Comparison of ENCODE assay signal across 12 cellular contexts in genomic region chr1:8937051-8937450, GRCh38. TPM values are rescaled to one million over a fixed set of nuclear protein-coding genes. Genes with fewer than 3 reads are reported as not detected.
DNase-seq lines count a peak whose midpoint lies in the region; ATAC-seq, FAIRE-seq and TF ChIP-seq lines count a peak whose summit lies in the region.
"Not testable (repeated sequence)": the region's sequence is repeated elsewhere in the genome, so short reads cannot be mapped to it uniquely, and the experiment has no call there.
"Had no signal": no experiment of that assay in that cellular context is flagged by ENCODE, and none has a peak within 500 bp of the region (broad histone marks: within the 10 kb centered on the region; RNA-seq: fewer than 3 reads in every experiment).

No MANE protein-coding gene starts in this region.

- not testable (repeated sequence) for H3K4me3 Mint-ChIP-seq in activated CD4-positive, alpha-beta T cell treated with anti-CD3 and anti-CD28 coated beads, Interleukin-2, amount 10 ng/mL, durations not matched to agents 7 days and 5 days; activated naive CD8-positive, alpha-beta T cell treated with anti-CD3 and anti-CD28 coated beads for 36 hours

- H3K9me3 ChIP-seq in KOPT-K1 (ENCODE audit: insufficient read depth, low read length, poor library complexity, severe bottlenecking); breast epithelium; HepG2 (ENCODE audit: low read length): not testable (repeated sequence)

- peaks cover 15% of the 10 kb centered on the region for H3K9me3 Mint-ChIP-seq in activated CD4-positive, alpha-beta T cell treated with anti-CD3 and anti-CD28 coated beads, Interleukin-2, amount 10 ng/mL, durations not matched to agents 7 days and 5 days
- H3K9me3 Mint-ChIP-seq in activated naive CD8-positive, alpha-beta T cell treated with anti-CD3 and anti-CD28 coated beads for 36 hours, result not testable (repeated sequence)

- TF ChIP-seq POLR2A in breast epithelium (IDR thresholded peaks at IDR 0.05); HepG2 (IDR thresholded peaks at IDR 0.05; ENCODE audit: insufficient read depth in 1 of 2, low read depth in 2 of 2, low read length in 2 of 2): not testable (repeated sequence)

- not testable (repeated sequence) for H3K4me3 ChIP-seq in breast epithelium; HepG2 (replicated peaks in 1 of 3; ENCODE audit: insufficient read depth in 1 of 3, low read depth in 2 of 3, low read length in 3 of 3)

- peaks cover 45% of the 10 kb centered on the region for H3K4me1 Mint-ChIP-seq in activated CD4-positive, alpha-beta T cell treated with anti-CD3 and anti-CD28 coated beads, Interleukin-2, amount 10 ng/mL, durations not matched to agents 7 days and 5 days
- peaks cover 48% of the 10 kb centered on the region for H3K4me1 Mint-ChIP-seq in activated naive CD8-positive, alpha-beta T cell treated with anti-CD3 and anti-CD28 coated beads for 36 hours

- CTCF ChIA-PET in activated CD4-positive, alpha-beta T cell treated with anti-CD3 and anti-CD28 coated beads, Interleukin-2, amount 10 ng/mL, durations not matched to agents 7 days and 5 days (lab: Charles Lee), result interaction anchor here (0.6 to 1.9 kb wide), 8 partner anchors 8 to 305 kb away, joined by 3 to 7 read pairs (median 4); partner anchors contain the start of gene CA6
- CTCF ChIA-PET in HepG2 (lab: Yijun Ruan, JAX; ENCODE audit: low intra/inter-chr PET ratio, low total read pairs), result not testable (repeated sequence)

- H4K20me1 ChIP-seq in HepG2 (ENCODE audit: insufficient read depth, low read length), result not testable (repeated sequence)

- not testable (repeated sequence) for DNase-seq in activated CD4-positive, alpha-beta T cell treated with anti-CD3 and anti-CD28 coated beads, Interleukin-2, amount 10 ng/mL, durations not matched to agents 7 days and 5 days; activated naive CD8-positive, alpha-beta T cell treated with anti-CD3 and anti-CD28 coated beads for 36 hours; HepG2 (ENCODE audit: low spot score)
- peak in 1 of 2 donors; percentile 19 for DNase-seq in breast epithelium (ENCODE audit: low spot score in 2 of 2)
- DNase-seq in posterior vena cava (ENCODE audit: low spot score), result peak; percentile 25

- H3K9ac ChIP-seq in HepG2 (ENCODE audit: insufficient read depth, low read depth, low read length), result not testable (repeated sequence)

- H3K27me3 ChIP-seq in breast epithelium; HepG2 (ENCODE audit: control insufficient read depth in 1 of 2, insufficient read depth in 2 of 2, low read length in 2 of 2): not testable (repeated sequence)

- not testable (repeated sequence) for TF ChIP-seq EP300 in HepG2 (IDR thresholded peaks at IDR 0.05; ENCODE audit: low read depth in 2 of 2, low read length in 2 of 2); HepG2 (CRISPR knock-in tag; IDR thresholded peaks at IDR 0.05; ENCODE audit: borderline replicate concordance)

- H3K4me2 ChIP-seq in HepG2 (ENCODE audit: low read depth, low read length), result not testable (repeated sequence)

- H3K36me3 ChIP-seq in KOPT-K1 (ENCODE audit: insufficient read depth, low read length); breast epithelium; HepG2 (replicated peaks in 1 of 2; ENCODE audit: control insufficient read depth in 1 of 2, insufficient read depth in 2 of 2, low read length in 2 of 2): not testable (repeated sequence)

- not testable (repeated sequence) for TF ChIP-seq RAD21 in HepG2 (CRISPR knock-in tag; IDR thresholded peaks at IDR 0.05)

- H3K27ac Mint-ChIP-seq in activated CD4-positive, alpha-beta T cell treated with anti-CD3 and anti-CD28 coated beads, Interleukin-2, amount 10 ng/mL, durations not matched to agents 7 days and 5 days, result peak overlapping the region; percentile 2
- H3K27ac Mint-ChIP-seq in activated naive CD8-positive, alpha-beta T cell treated with anti-CD3 and anti-CD28 coated beads for 36 hours, result peak overlapping the region; percentile 98

- intact Hi-C loops in breast epithelium (cut with DNase I; ENCODE audit: low total_unique reads), result loop anchor here (10.0 kb wide), 1 partner anchor 838 kb away; no protein-coding TSS in a partner anchor
- intact Hi-C loops in HepG2 (cut with micrococcal nuclease; ENCODE audit: unreplicated experiment); posterior vena cava (cut with DNase I): not testable (repeated sequence)

- not testable (repeated sequence) for BruUV-seq in HepG2 (replicated peaks; lab: Mats Ljungman, UMichigan)

- H2AFZ ChIP-seq in HepG2 (ENCODE audit: low read length), result not testable (repeated sequence)

- peaks cover 16% of the 10 kb centered on the region for H3K36me3 Mint-ChIP-seq in activated CD4-positive, alpha-beta T cell treated with anti-CD3 and anti-CD28 coated beads, Interleukin-2, amount 10 ng/mL, durations not matched to agents 7 days and 5 days (ENCODE audit: low read depth)
- H3K36me3 Mint-ChIP-seq in activated naive CD8-positive, alpha-beta T cell treated with anti-CD3 and anti-CD28 coated beads for 36 hours, result peaks cover 60% of the 10 kb centered on the region

- WGBS in HepG2 (ENCODE audit: low lambda C conversion rate), result 52% methylated on average over 7 of the region's 7 CpGs

- FAIRE-seq in HepG2 (lab: Jason Lieb, UNC), result not testable (repeated sequence)

- not testable (repeated sequence) for H3K4me1 ChIP-seq in breast epithelium
- H3K4me1 ChIP-seq in HepG2 (ENCODE audit: insufficient read depth, low read length), result peaks cover 10% of the 10 kb centered on the region

- not testable (repeated sequence) for TF ChIP-seq CTCF in breast epithelium (IDR thresholded peaks at IDR 0.05); HepG2 (CRISPR knock-in tag; IDR thresholded peaks at IDR 0.05)

- H3K27ac ChIP-seq in KOPT-K1 (ENCODE audit: low read depth, low read length, poor library complexity, severe bottlenecking) (peak overlapping the region; percentile 8), breast epithelium (peak overlapping the region; percentile 50 to 78)
- H3K27ac ChIP-seq in HepG2 (ENCODE audit: extremely low read length, insufficient read depth, low read length), result not testable (repeated sequence)

- not testable (repeated sequence) for ATAC-seq in HepG2

- H3K79me2 ChIP-seq in HepG2 (ENCODE audit: insufficient read depth, low read length), result not testable (repeated sequence)

- in situ Hi-C loops in HepG2 (cut with HindIII; ENCODE audit: extremely low pct_ligation_motif_present, low pct_unique_long_range_greater_than_20kb), result not testable (repeated sequence)

- POLR2A ChIA-PET in activated CD4-positive, alpha-beta T cell treated with anti-CD3 and anti-CD28 coated beads, Interleukin-2, amount 10 ng/mL, durations not matched to agents 7 days and 5 days (lab: Charles Lee); HepG2 (lab: Yijun Ruan, JAX): not testable (repeated sequence)

- H3K27me3 Mint-ChIP-seq in activated CD4-positive, alpha-beta T cell treated with anti-CD3 and anti-CD28 coated beads, Interleukin-2, amount 10 ng/mL, durations not matched to agents 7 days and 5 days; activated naive CD8-positive, alpha-beta T cell treated with anti-CD3 and anti-CD28 coated beads for 36 hours: not testable (repeated sequence)

RNA-seq across cellular contexts. Expression of gene CA6, which starts 8.6 kb away (rescaled TPM):
- total RNA-seq in activated CD4-positive, alpha-beta T cell treated with anti-CD3 and anti-CD28 coated beads, Interleukin-2, amount 10 ng/mL, durations not matched to agents 7 days and 5 days, result under 1 TPM; 0.25 to 0.31 TPM
- total RNA-seq in activated naive CD8-positive, alpha-beta T cell treated with anti-CD3 and anti-CD28 coated beads for 36 hours, result 10 to 100 TPM; 12.3 to 13.7 TPM
- total RNA-seq in breast epithelium (not detected), HepG2 (2016; rRNA removed; fragmentation: Illumina TruSeq; extraction: Trizol) (not detected in 2 replicates), posterior vena cava (not detected)
- total RNA-seq in HepG2 (2016; cell fraction: cytosol; rRNA removed; fragmentation: Illumina TruSeq; extraction: Trizol; ENCODE audit: low read depth), result not detected in 2 replicates
- not detected in 2 replicates for total RNA-seq in HepG2 (2016; cell fraction: insoluble cytoplasmic fraction; rRNA removed; fragmentation: Illumina TruSeq; extraction: Trizol)
- total RNA-seq in HepG2 (2016; cell fraction: membrane; rRNA removed; fragmentation: Illumina TruSeq; extraction: Trizol), result not detected in 2 replicates
- not detected in 2 replicates for total RNA-seq in HepG2 (2016; cell fraction: nucleus; rRNA removed; fragmentation: Illumina TruSeq; extraction: Trizol)
- not detected in 2 replicates for polyA plus RNA-seq in HepG2 (2011; rRNA removed)
- not detected in 2 replicates for polyA plus RNA-seq in HepG2 (2011; cell fraction: cytosol; rRNA removed)
- polyA plus RNA-seq in HepG2 (2011; cell fraction: nucleus; rRNA removed), result not detected in 2 replicates
- not detected in 2 replicates for polyA plus RNA-seq in HepG2 (2012)
- not detected in 2 replicates for polyA plus RNA-seq in HepG2 (2016; cell fraction: cytosol; fragmentation: Illumina TruSeq; extraction: Trizol; ENCODE audit: low read depth)
- polyA plus RNA-seq in HepG2 (2016; cell fraction: insoluble cytoplasmic fraction; fragmentation: Illumina TruSeq; extraction: Trizol; ENCODE audit: low read depth), result not detected in 2 replicates
- polyA plus RNA-seq in HepG2 (2016; cell fraction: membrane; fragmentation: Illumina TruSeq; extraction: Trizol; ENCODE audit: low read depth), result not detected in 2 replicates
- polyA plus RNA-seq in HepG2 (2016; cell fraction: nucleus; fragmentation: Illumina TruSeq; extraction: Trizol; ENCODE audit: insufficient read depth, low read depth), result not detected in 2 replicates
- polyA minus RNA-seq in HepG2 (2011; rRNA and poly(A)+ RNA removed; ENCODE audit: low replicate concordance), result not detected in 2 replicates
- not detected in 2 replicates for polyA minus RNA-seq in HepG2 (2011; cell fraction: cytosol; rRNA and poly(A)+ RNA removed)
- not detected in 2 replicates for polyA minus RNA-seq in HepG2 (2011; cell fraction: nucleus; rRNA and poly(A)+ RNA removed)
- total RNA-seq: A172; A673; Calu3; CD4-positive, alpha-beta memory T cell; HFFc6 had no signal
- polyA plus RNA-seq: BJ had no signal

RNA-seq across cellular contexts. Expression of gene ENO1, which starts 58.6 kb away (rescaled TPM):
- 1,000 to 10,000 TPM; 1,608 to 1,874 TPM for total RNA-seq in activated CD4-positive, alpha-beta T cell treated with anti-CD3 and anti-CD28 coated beads, Interleukin-2, amount 10 ng/mL, durations not matched to agents 7 days and 5 days
- total RNA-seq in activated naive CD8-positive, alpha-beta T cell treated with anti-CD3 and anti-CD28 coated beads for 36 hours, result 1,000 to 10,000 TPM; 3,744 to 3,761 TPM
- total RNA-seq in breast epithelium, result 100 to 1,000 TPM; 400 to 717 (median 589) TPM
- total RNA-seq in HepG2 (2016; rRNA removed; fragmentation: Illumina TruSeq; extraction: Trizol), result 1,559 and 2,216 TPM in 2 replicates
- 233 and 251 TPM in 2 replicates for total RNA-seq in HepG2 (2016; cell fraction: cytosol; rRNA removed; fragmentation: Illumina TruSeq; extraction: Trizol; ENCODE audit: low read depth)
- total RNA-seq in HepG2 (2016; cell fraction: insoluble cytoplasmic fraction; rRNA removed; fragmentation: Illumina TruSeq; extraction: Trizol), result 1,559 and 2,270 TPM in 2 replicates
- total RNA-seq in HepG2 (2016; cell fraction: membrane; rRNA removed; fragmentation: Illumina TruSeq; extraction: Trizol), result 352 and 366 TPM in 2 replicates
- 647 and 688 TPM in 2 replicates for total RNA-seq in HepG2 (2016; cell fraction: nucleus; rRNA removed; fragmentation: Illumina TruSeq; extraction: Trizol)
- 2,835 and 3,103 TPM in 2 replicates for polyA plus RNA-seq in HepG2 (2011; rRNA removed)
- polyA plus RNA-seq in HepG2 (2011; cell fraction: cytosol; rRNA removed), result 2,814 and 3,536 TPM in 2 replicates
- 1,312 and 1,364 TPM in 2 replicates for polyA plus RNA-seq in HepG2 (2011; cell fraction: nucleus; rRNA removed)
- polyA plus RNA-seq in HepG2 (2012), result 2,599 and 3,087 TPM in 2 replicates
- polyA plus RNA-seq in HepG2 (2016; cell fraction: cytosol; fragmentation: Illumina TruSeq; extraction: Trizol; ENCODE audit: low read depth), result 244 and 257 TPM in 2 replicates
- polyA plus RNA-seq in HepG2 (2016; cell fraction: insoluble cytoplasmic fraction; fragmentation: Illumina TruSeq; extraction: Trizol; ENCODE audit: low read depth), result 2,184 and 2,214 TPM in 2 replicates
- 258 and 284 TPM in 2 replicates for polyA plus RNA-seq in HepG2 (2016; cell fraction: membrane; fragmentation: Illumina TruSeq; extraction: Trizol; ENCODE audit: low read depth)
- polyA plus RNA-seq in HepG2 (2016; cell fraction: nucleus; fragmentation: Illumina TruSeq; extraction: Trizol; ENCODE audit: insufficient read depth, low read depth), result 796 and 841 TPM in 2 replicates
- 4,265 and 4,548 TPM in 2 replicates for polyA minus RNA-seq in HepG2 (2011; rRNA and poly(A)+ RNA removed; ENCODE audit: low replicate concordance)
- 2,231 and 2,479 TPM in 2 replicates for polyA minus RNA-seq in HepG2 (2011; cell fraction: cytosol; rRNA and poly(A)+ RNA removed)
- polyA minus RNA-seq in HepG2 (2011; cell fraction: nucleus; rRNA and poly(A)+ RNA removed), result 525 and 715 TPM in 2 replicates
- total RNA-seq in posterior vena cava, result 1,000 to 10,000 TPM in 1 of 2 donors, 100 to 1,000 TPM in 1; 578 to 1,026 TPM

Comparison
In these comparisons a context has a peak if more than half of its experiments do, and no peak if none do; other contexts are left out.
1. RNA of gene CA6, which starts 8.6 kb away (total RNA-seq): 12.3 to 13.7 TPM in activated naive CD8-positive, alpha-beta T cell treated with anti-CD3 and anti-CD28 coated beads for 36 hours; 0.25 to 0.31 TPM in activated CD4-positive, alpha-beta T cell treated with anti-CD3 and anti-CD28 coated beads, Interleukin-2, amount 10 ng/mL, durations not matched to agents 7 days and 5 days, not detected in breast epithelium, not detected in HepG2 and not detected in posterior vena cava; every median in the first group is over 10 times any median in the second.